ENCODE assay signal across 9 cellular contexts in the genomic region with DNA sequence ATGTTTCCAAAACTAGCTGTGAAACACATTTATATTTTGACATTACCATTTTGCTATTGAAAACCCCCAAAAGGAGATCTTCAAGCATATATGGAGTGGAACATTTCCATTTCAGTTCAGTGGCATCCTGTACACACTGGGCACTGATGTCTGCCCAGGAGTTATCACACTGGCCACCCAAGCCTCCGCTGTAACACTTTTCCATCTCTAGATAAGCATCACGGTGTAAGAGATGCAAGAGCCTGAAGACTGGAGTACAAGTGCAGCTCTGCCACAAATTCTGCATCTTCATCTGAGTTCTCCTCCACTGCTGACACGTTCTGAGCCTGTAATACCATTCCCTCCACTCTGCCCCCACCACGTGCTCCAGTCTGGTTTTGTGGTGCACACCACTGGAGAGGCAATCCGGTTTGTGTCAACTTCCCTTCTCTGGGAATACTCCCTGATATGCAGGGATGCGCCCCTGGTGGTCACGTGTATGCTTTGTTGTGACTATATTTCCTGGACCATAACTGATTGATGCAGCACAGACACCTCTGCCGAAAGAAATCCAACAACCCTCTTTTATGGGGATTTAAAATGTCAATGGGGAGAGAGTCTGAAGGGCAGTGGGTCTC. TPM values are rescaled to one million over a fixed set of nuclear protein-coding genes. Genes with fewer than 3 reads are reported as not detected.
A peak's percentile ranks its signal among the peaks of the same experiment; 100 is the strongest.
DNase-seq lines count a peak whose midpoint lies in the region; TF ChIP-seq lines count a peak whose summit lies in the region.
"Had no signal": no experiment of that assay in that cellular context is flagged by ENCODE, and none has a peak within 500 bp of the region (broad histone marks: within the 10 kb centered on the region; RNA-seq: fewer than 3 reads in every experiment).

No MANE protein-coding gene starts in this region.

- no peak overlapping the region for H2AFZ ChIP-seq in neuronal stem cell (ENCODE audit: low read length)

- no CpG with 5 or more reads among the region's 8 CpGs for WGBS in neuronal stem cell (ENCODE audit: extremely low coverage in 2 of 2, insufficient read length in 2 of 2, insufficient replicate concordance in 1 of 2), 2 donors

- peaks cover 0 to 2% of the 10 kb centered on the region in 2 donors for H3K9me3 ChIP-seq in neuronal stem cell (replicated peaks in 1 of 2; ENCODE audit: control insufficient read depth in 2 of 2, insufficient read depth in 1 of 2, low read depth in 1 of 2, low read length in 2 of 2)

- H3K4ac ChIP-seq in neuronal stem cell (ENCODE audit: low read length), result no peak overlapping the region

- no peak overlapping the region for H3K18ac ChIP-seq in neuronal stem cell (ENCODE audit: low read length)

- no peak overlapping the region for H3K14ac ChIP-seq in neuronal stem cell (ENCODE audit: low read length)

- no TSS peak for BruUV-seq in Calu3 (replicated peaks; lab: Mats Ljungman, UMichigan)

- H3K4me1 Mint-ChIP-seq in Calu3 (ENCODE audit: low read depth, unreplicated experiment) (peaks cover 51% of the 10 kb centered on the region), nephron (peaks cover 32% of the 10 kb centered on the region)

- no peaks in the 10 kb centered on the region for H3K27me3 Mint-ChIP-seq in Calu3 (ENCODE audit: unreplicated experiment)
- no peaks in the 10 kb centered on the region for H3K27me3 Mint-ChIP-seq in nephron (ENCODE audit: low read depth)
- H3K27me3 Mint-ChIP-seq: T-cell had no signal

- peak; percentile 16 for TF ChIP-seq CTCF in Calu3 (IDR thresholded peaks at IDR 0.05; ENCODE audit: unreplicated experiment)
- TF ChIP-seq CTCF in choroid plexus epithelial cell (conservative IDR thresholded peaks at IDR 0.05; ENCODE audit: low read depth, low read length), result peak; percentile 11
- TF ChIP-seq CTCF in nephron (IDR thresholded peaks at IDR 0.05; ENCODE audit: unreplicated experiment in 3 of 3), result peak in 2 of 3 experiments; percentile 29 to 37

- H2BK5ac ChIP-seq in neuronal stem cell (ENCODE audit: low read length), result no peak overlapping the region

- peaks cover 0 to 5% of the 10 kb centered on the region in 2 donors for H3K4me1 ChIP-seq in neuronal stem cell (ENCODE audit: control insufficient read depth in 2 of 2, insufficient read depth in 1 of 2, low read depth in 1 of 2, low read length in 2 of 2)

- no peak overlapping the region for H3K4me3 Mint-ChIP-seq in Calu3 (ENCODE audit: low read depth, unreplicated experiment)
- H3K4me3 Mint-ChIP-seq in nephron, result no peak overlapping the region
- H3K4me3 Mint-ChIP-seq: T-cell had no signal

- no peaks in the 10 kb centered on the region for H3K79me1 ChIP-seq in neuronal stem cell (ENCODE audit: low read depth, low read length)

- H3K23ac ChIP-seq in neuronal stem cell (ENCODE audit: low read depth, low read length, poor library complexity), result no peak overlapping the region

- H3K9ac ChIP-seq in neuronal stem cell (ENCODE audit: low read depth, low read length, poor library complexity), result no peak overlapping the region

- H2BK120ac ChIP-seq in neuronal stem cell (ENCODE audit: low read depth, low read length), result no peak overlapping the region

- intact Hi-C loops in Calu3 (cut with micrococcal nuclease; ENCODE audit: unreplicated experiment), result no loop called here

- no peak overlapping the region for H3K27ac ChIP-seq in neuronal stem cell (replicated peaks; ENCODE audit: low read length)

- H2BK15ac ChIP-seq in neuronal stem cell (ENCODE audit: low read length), result no peak overlapping the region

- no peak overlapping the region for H4K91ac ChIP-seq in neuronal stem cell (ENCODE audit: low read depth, low read length, poor library complexity)

- CTCF ChIA-PET in Calu3 (lab: Charles Lee), result no interaction called here

- no peaks in the 10 kb centered on the region for H3K36me3 ChIP-seq in neuronal stem cell (replicated peaks in 1 of 2; ENCODE audit: control insufficient read depth in 2 of 2, insufficient read depth in 2 of 2, low read length in 2 of 2)

- no peak overlapping the region for H3K4me2 ChIP-seq in neuronal stem cell (ENCODE audit: insufficient read depth, low read length, poor library complexity, severe bottlenecking)

- H2BK12ac ChIP-seq in neuronal stem cell (ENCODE audit: low read length), result no peak overlapping the region

- no peak overlapping the region for H3K27ac Mint-ChIP-seq in Calu3 (ENCODE audit: unreplicated experiment)
- peak overlapping the region in 2 of 3 experiments; percentile 32 to 54 for H3K27ac Mint-ChIP-seq in nephron

- no peak overlapping the region for H4K8ac ChIP-seq in neuronal stem cell (ENCODE audit: low read depth, low read length)

- H3K4me3 ChIP-seq in choroid plexus epithelial cell (ENCODE audit: low read depth, low read length) (no peak overlapping the region), neuronal stem cell (ENCODE audit: low read length in 2 of 2) (no peak overlapping the region)

- H3K36me3 Mint-ChIP-seq in Calu3 (ENCODE audit: insufficient read depth, unreplicated experiment), result peaks cover 5% of the 10 kb centered on the region
- H3K36me3 Mint-ChIP-seq in nephron (ENCODE audit: low read depth), result peaks cover 8% of the 10 kb centered on the region
- H3K36me3 Mint-ChIP-seq: T-cell had no signal

- H2AK5ac ChIP-seq in neuronal stem cell (ENCODE audit: low read depth, low read length), result no peak overlapping the region

- DNase-seq in Calu3 (peak; percentile 19), LHCN-M2 (ENCODE audit: low read depth) (peak; percentile 36), choroid plexus epithelial cell (ENCODE audit: low read depth) (no peak), DMS114 treated with DMSO at 0.1 percent for 48 hours (lab: John Stamatoyannopoulos, UW; ENCODE audit: unreplicated experiment) (no peak), neuronal stem cell (ENCODE audit: low spot score) (no peak), NCI-H128 (lab: John Stamatoyannopoulos, UW; ENCODE audit: unreplicated experiment) (no peak), iPS-NIHi7 (ENCODE audit: extremely low spot score) (no peak)

- H3K9me3 Mint-ChIP-seq in Calu3 (ENCODE audit: low read depth, unreplicated experiment), result peaks cover 4% of the 10 kb centered on the region
- no peaks in the 10 kb centered on the region for H3K9me3 Mint-ChIP-seq in nephron
- H3K9me3 Mint-ChIP-seq: T-cell had no signal

- H3K27me3 ChIP-seq in neuronal stem cell (ENCODE audit: control insufficient read depth in 3 of 3, insufficient read depth in 3 of 3, low read depth in 1 of 3, low read length in 3 of 3), result no peaks in the 10 kb centered on the region

RNA-seq across cellular contexts. Expression of gene SPTLC2, which starts 12.7 kb away (rescaled TPM):
- 45.5 and 45.9 TPM in 2 replicates for total RNA-seq in Calu3 (2022)
- total RNA-seq in LHCN-M2 (2014; rRNA removed), result 12.5 and 15.6 TPM in 2 replicates
- polyA plus RNA-seq in LHCN-M2 (2012), result 12.2 TPM
- 3.5 TPM for polyA plus RNA-seq in neuronal stem cell (2013, experiment 1 of 2)
- polyA plus RNA-seq in neuronal stem cell (2013, experiment 2 of 2), result 3.3 TPM

Comparison
In these comparisons a context has a peak if more than half of its experiments do, and no peak if none do; other contexts are left out.
1. DNase-seq: peak in Calu3 (single experiment) and LHCN-M2 (single experiment); none in choroid plexus epithelial cell (single experiment), DMS114 treated with DMSO at 0.1 percent for 48 hours (single experiment), neuronal stem cell (single experiment), NCI-H128 (single experiment) and iPS-NIHi7 (single experiment).
2. Peak in every context shown above with its lines, with median percentiles within 50 percentile points of each other: CTCF ChIP-seq.